In genomic region chr17:12362853-12363252, GRCh38 we compare ENCODE assay signal across 18 cellular contexts.
DNase-seq lines count a peak whose midpoint lies in the region; ATAC-seq and TF ChIP-seq lines count a peak whose summit lies in the region.
"Had no signal": no experiment of that assay in that cellular context is flagged by ENCODE, and none has a peak within 500 bp of the region (broad histone marks: within the 10 kb centered on the region; RNA-seq: fewer than 3 reads in every experiment).

No MANE protein-coding gene starts in this region.

- no peak overlapping the region for H3K4me3 Mint-ChIP-seq in activated CD4-positive, alpha-beta T cell treated with anti-CD3 and anti-CD28 coated beads, Interleukin-2, amount 10 ng/mL, durations not matched to agents 24 days and 14 days
- no peak overlapping the region for H3K4me3 Mint-ChIP-seq in nephron progenitor cell
- H3K4me3 Mint-ChIP-seq: CD4-positive, alpha-beta T cell had no signal

- no peaks in the 10 kb centered on the region for H3K9me3 ChIP-seq in testis
- H3K9me3 ChIP-seq: BE2C, HAP-1 had no signal

- no peak overlapping the region for H3K27ac Mint-ChIP-seq in activated CD4-positive, alpha-beta T cell treated with anti-CD3 and anti-CD28 coated beads, Interleukin-2, amount 10 ng/mL, durations not matched to agents 24 days and 14 days
- peak overlapping the region; percentile 3 for H3K27ac Mint-ChIP-seq in nephron progenitor cell
- H3K27ac Mint-ChIP-seq: CD4-positive, alpha-beta T cell had no signal

- DNase-seq in activated CD4-positive, alpha-beta T cell treated with anti-CD3 and anti-CD28 coated beads, Interleukin-2, amount 10 ng/mL, durations not matched to agents 24 days and 14 days: peak; percentile 22
- no peak for DNase-seq in activated CD4-positive, alpha-beta T cell treated with anti-CD3 and anti-CD28 coated beads for 1 hour
- DNase-seq in brain pericyte (ENCODE audit: low read depth, low spot score) (peak; percentile 62), nephron progenitor cell (no peak), testis (peak; percentile 18), NK-92 (lab: John Stamatoyannopoulos, UW; ENCODE audit: unreplicated experiment) (no peak), NCI-H526 treated with DMSO at 0.1 percent for 48 hours (lab: John Stamatoyannopoulos, UW) (no peak)
- DNase-seq: BE2C; CD4-positive, alpha-beta T cell; DMS53; NCI-H1105 treated with DMSO at 0.1 percent for 48 hours; NCI-H187; NCI-H69; OCI-M1 had no signal

- intact Hi-C loops in activated CD4-positive, alpha-beta T cell treated with anti-CD3 and anti-CD28 coated beads, Interleukin-2, amount 10 ng/mL, durations not matched to agents 24 days and 14 days (cut with micrococcal nuclease): no loop called here
- intact Hi-C loops in testis (cut with DNase I; ENCODE audit: low total_unique reads): no loop called here

- no peaks in the 10 kb centered on the region for H3K27me3 Mint-ChIP-seq in activated CD4-positive, alpha-beta T cell treated with anti-CD3 and anti-CD28 coated beads, Interleukin-2, amount 10 ng/mL, durations not matched to agents 24 days and 14 days
- H3K27me3 Mint-ChIP-seq in nephron progenitor cell (ENCODE audit: low read depth, poor library complexity): no peaks in the 10 kb centered on the region
- H3K27me3 Mint-ChIP-seq: CD4-positive, alpha-beta T cell had no signal

- H3K36me3 ChIP-seq in testis (ENCODE audit: low read depth, missing control alignments): no peaks in the 10 kb centered on the region
- H3K36me3 ChIP-seq: BE2C, HAP-1 had no signal

- no peaks in the 10 kb centered on the region for H3K36me3 Mint-ChIP-seq in activated CD4-positive, alpha-beta T cell treated with anti-CD3 and anti-CD28 coated beads, Interleukin-2, amount 10 ng/mL, durations not matched to agents 24 days and 14 days (ENCODE audit: low read depth)
- H3K36me3 Mint-ChIP-seq in nephron progenitor cell (ENCODE audit: low read depth): peaks cover 10% of the 10 kb centered on the region

- H3K4me1 ChIP-seq in testis: no peaks in the 10 kb centered on the region
- H3K4me1 ChIP-seq: BE2C, HAP-1 had no signal

- H3K27me3 ChIP-seq in testis: no peaks in the 10 kb centered on the region
- H3K27me3 ChIP-seq: BE2C had no signal

- 33 to 40% methylated on average over 4 of the region's 4 CpGs for WGBS in testis, 2 donors

- no peak overlapping the region for H3K4me3 ChIP-seq in testis
- H3K4me3 ChIP-seq: HAP-1 had no signal

- H3K4me1 Mint-ChIP-seq in activated CD4-positive, alpha-beta T cell treated with anti-CD3 and anti-CD28 coated beads, Interleukin-2, amount 10 ng/mL, durations not matched to agents 24 days and 14 days: no peaks in the 10 kb centered on the region
- peaks cover 37% of the 10 kb centered on the region for H3K4me1 Mint-ChIP-seq in nephron progenitor cell

- H3K9me3 Mint-ChIP-seq in activated CD4-positive, alpha-beta T cell treated with anti-CD3 and anti-CD28 coated beads, Interleukin-2, amount 10 ng/mL, durations not matched to agents 24 days and 14 days: peaks cover 21% of the 10 kb centered on the region
- H3K9me3 Mint-ChIP-seq in nephron progenitor cell: peaks cover 15% of the 10 kb centered on the region

- ATAC-seq in GM21515 (IDR thresholded peaks at IDR 0.05; ENCODE audit: unreplicated experiment): no peak

- TF ChIP-seq POLR2A in testis (IDR thresholded peaks at IDR 0.05): no peak

- no peak for TF ChIP-seq CTCF in nephron progenitor cell (IDR thresholded peaks at IDR 0.05)
- no peak for TF ChIP-seq CTCF in testis (IDR thresholded peaks at IDR 0.05)

- H3K27ac ChIP-seq in testis: peak overlapping the region in 1 of 2 donors; percentile 41
- H3K27ac ChIP-seq: 22Rv1, HL-60 had no signal

Comparison
In these comparisons a context has a peak if more than half of its experiments do, and no peak if none do; other contexts are left out.
1. DNase-seq: peak in activated CD4-positive, alpha-beta T cell treated with anti-CD3 and anti-CD28 coated beads, Interleukin-2, amount 10 ng/mL, durations not matched to agents 24 days and 14 days (single experiment), brain pericyte (single experiment) and testis (single experiment); none in activated CD4-positive, alpha-beta T cell treated with anti-CD3 and anti-CD28 coated beads for 1 hour (single experiment), nephron progenitor cell (single experiment), NK-92 (single experiment) and NCI-H526 treated with DMSO at 0.1 percent for 48 hours (single experiment).